In the genomic region with DNA sequence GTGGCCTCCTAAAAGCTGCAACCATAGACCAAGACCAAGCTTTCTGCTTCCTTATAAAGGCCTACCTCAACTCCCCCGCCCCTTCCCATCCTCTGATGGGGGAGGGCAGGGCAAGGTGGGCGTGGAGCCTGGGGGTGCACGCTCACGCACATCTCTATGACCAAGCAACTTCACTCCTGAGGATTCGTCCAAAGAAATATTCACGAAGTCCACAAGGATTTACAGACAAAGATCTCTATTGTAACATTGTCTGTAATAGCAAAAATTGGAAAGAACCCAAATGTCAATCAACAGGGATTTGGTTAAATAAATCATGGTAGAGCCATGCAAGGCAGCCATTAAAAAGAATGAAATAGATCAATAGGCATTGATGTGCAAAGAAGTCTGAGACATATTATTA, we compare ENCODE assay signal across 1 cellular context.
TF ChIP-seq lines count a peak whose summit lies in the region.

No MANE protein-coding gene starts in this region.

TF ChIP-seq in K562, 482 proteins besides CTCF, POLR2A, EP300 and RAD21:
- TF ChIP-seq, protein P1, sequence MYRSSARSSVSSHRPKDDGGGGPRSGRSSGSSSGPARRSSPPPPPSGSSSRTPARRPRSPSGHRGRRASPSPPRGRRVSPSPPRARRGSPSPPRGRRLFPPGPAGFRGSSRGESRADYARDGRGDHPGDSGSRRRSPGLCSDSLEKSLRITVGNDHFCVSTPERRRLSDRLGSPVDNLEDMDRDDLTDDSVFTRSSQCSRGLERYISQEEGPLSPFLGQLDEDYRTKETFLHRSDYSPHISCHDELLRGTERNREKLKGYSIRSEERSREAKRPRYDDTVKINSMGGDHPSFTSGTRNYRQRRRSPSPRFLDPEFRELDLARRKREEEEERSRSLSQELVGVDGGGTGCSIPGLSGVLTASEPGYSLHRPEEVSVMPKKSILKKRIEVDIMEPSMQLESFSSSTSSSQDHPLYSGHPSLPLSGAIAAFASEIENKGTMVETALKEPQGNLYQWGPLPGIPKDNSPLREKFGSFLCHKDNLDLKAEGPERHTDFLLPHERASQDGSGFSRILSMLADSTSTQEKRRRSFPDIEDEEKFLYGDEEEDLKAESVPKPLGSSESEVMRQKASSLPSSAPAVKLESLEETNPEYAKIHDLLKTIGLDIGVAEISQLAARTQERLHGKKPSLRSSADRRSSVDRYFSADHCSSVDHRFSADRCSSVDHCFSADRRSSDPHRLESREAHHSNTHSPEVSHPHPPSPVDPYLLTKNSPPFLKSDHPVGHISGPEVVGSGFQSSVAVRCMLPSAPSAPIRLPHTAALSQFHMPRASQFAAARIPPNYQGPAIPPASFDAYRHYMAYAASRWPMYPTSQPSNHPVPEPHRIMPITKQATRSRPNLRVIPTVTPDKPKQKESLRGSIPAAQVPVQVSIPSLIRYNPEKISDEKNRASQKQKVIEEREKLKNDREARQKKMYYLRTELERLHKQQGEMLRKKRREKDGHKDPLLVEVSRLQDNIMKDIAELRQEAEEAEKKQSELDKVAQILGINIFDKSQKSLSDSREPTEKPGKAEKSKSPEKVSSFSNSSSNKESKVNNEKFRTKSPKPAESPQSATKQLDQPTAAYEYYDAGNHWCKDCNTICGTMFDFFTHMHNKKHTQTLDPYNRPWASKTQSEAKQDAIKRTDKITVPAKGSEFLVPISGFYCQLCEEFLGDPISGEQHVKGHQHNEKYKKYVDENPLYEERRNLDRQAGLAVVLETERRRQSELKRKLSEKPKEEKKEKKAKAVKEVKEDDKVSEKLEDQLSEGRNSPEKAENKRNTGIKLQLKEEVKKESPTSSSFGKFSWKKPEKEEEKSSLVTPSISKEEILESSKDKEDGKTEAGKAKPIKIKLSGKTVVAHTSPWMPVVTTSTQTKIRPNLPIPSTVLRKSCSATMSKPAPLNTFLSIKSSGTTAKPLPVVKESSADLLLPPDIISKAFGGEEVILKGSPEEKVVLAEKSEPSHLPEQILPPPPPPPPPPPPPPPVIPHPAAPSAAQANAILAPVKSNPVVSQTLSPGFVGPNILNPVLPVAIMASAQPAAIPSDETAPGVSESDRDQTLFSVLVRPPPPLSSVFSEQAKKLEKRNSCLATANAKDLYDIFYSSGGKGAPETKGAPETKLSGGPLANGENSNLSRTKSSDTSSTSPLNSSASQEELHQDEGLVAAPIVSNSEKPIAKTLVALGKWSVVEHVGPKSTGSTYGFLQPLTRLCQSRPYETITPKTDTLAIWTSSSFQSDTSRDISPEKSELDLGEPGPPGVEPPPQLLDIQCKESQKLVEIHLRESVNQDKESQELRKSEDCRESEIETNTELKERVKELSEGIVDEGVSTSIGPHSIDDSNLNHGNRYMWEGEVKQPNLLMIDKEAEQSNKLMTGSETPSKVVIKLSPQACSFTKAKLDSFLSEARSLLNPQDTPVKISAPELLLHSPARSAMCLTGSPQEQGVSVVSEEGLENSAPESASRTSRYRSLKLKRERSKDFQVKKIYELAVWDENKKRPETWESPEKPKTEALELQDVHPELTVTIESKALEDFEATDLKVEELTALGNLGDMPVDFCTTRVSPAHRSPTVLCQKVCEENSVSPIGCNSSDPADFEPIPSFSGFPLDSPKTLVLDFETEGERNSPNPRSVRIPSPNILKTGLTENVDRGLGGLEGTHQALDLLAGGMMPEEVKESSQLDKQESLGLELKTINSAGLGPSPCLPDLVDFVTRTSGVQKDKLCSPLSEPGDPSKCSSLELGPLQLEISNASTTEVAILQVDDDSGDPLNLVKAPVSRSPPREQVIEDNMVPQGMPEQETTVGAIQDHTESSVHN (IDR thresholded peaks at IDR 0.05; ENCODE audit: borderline replicate concordance in 1 of 2, low read depth in 1 of 2): no peak
- TF ChIP-seq, protein P2, sequence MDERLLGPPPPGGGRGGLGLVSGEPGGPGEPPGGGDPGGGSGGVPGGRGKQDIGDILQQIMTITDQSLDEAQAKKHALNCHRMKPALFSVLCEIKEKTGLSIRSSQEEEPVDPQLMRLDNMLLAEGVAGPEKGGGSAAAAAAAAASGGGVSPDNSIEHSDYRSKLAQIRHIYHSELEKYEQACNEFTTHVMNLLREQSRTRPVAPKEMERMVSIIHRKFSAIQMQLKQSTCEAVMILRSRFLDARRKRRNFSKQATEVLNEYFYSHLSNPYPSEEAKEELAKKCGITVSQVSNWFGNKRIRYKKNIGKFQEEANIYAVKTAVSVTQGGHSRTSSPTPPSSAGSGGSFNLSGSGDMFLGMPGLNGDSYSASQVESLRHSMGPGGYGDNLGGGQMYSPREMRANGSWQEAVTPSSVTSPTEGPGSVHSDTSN (CRISPR knock-in tag; IDR thresholded peaks at IDR 0.05; ENCODE audit: low read depth): no peak
- TF ChIP-seq, protein P2 (tag; conservative IDR thresholded peaks at IDR 0.05; ENCODE audit: low read depth): peak; percentile 43
- peak; percentile 30 for TF ChIP-seq MEIS2 (IDR thresholded peaks at IDR 0.05; ENCODE audit: partially characterized antibody)
- TF ChIP-seq SMAD4 (CRISPR knock-in tag; conservative IDR thresholded peaks at IDR 0.05): no peak
- TF ChIP-seq CBX8 (IDR thresholded peaks at IDR 0.05; ENCODE audit: borderline replicate concordance, extremely low read depth, low read depth, low read length, poor library complexity, severe bottlenecking): no peak
- no peak for TF ChIP-seq MXI1 (IDR thresholded peaks at IDR 0.05; ENCODE audit: low read depth, low read length)
